Comparison of ENCODE assay signal across 35 cellular contexts in the genomic region with DNA sequence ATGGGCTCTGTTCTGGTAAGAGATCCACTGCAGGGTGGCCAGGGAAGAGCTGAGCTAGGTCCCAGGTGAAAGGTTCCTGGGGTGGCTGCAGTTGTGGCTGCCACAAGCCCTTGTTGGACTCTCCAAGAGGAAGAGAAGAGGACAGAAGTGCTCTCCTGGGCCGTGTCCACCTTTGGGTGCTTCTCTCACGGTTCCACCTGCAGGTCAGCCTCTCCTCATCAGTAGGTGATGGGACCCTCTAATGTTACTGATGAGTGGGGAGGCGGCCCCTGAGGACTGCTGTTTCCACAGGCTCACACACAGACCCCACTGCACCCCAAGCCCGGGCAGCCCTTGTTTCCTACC.
"Had no signal": no experiment of that assay in that cellular context is flagged by ENCODE, and none has a peak within 500 bp of the region (broad histone marks: within the 10 kb centered on the region; RNA-seq: fewer than 3 reads in every experiment).

No MANE protein-coding gene starts in this region.

- H3K9me3 ChIP-seq: adrenal gland, ascending aorta, breast epithelium, colonic mucosa, esophagus squamous epithelium, gastroesophageal sphincter, heart right ventricle had no signal

- H3K27me3 ChIP-seq: adrenal gland, ascending aorta, cardiac muscle cell, colonic mucosa had no signal

- H3K4me3 ChIP-seq: adrenal gland, ascending aorta, breast epithelium, cardiac muscle cell, colonic mucosa, esophagus squamous epithelium, gastroesophageal sphincter, heart right ventricle had no signal

- H3K27ac Mint-ChIP-seq: activated B cell treated with CpG ODN at 0.5 μM for 24 hours; activated CD4-positive, alpha-beta memory T cell treated with anti-CD3 and anti-CD28 coated beads for 36 hours; activated CD4-positive, alpha-beta T cell treated with anti-CD3 and anti-CD28 coated beads for 36 hours; activated CD4-positive, alpha-beta T cell treated with anti-CD3 and anti-CD28 coated beads, Interleukin-2, amount 10 ng/mL, durations not matched to agents 24 days and 14 days; activated CD8-positive, alpha-beta memory T cell treated with anti-CD3 and anti-CD28 coated beads, Interleukin-2, amount 10 ng/mL, durations not matched to agents 7 days and 5 days; activated CD8-positive, alpha-beta T cell treated with anti-CD3 and anti-CD28 coated beads, Interleukin-2, amount 10 ng/mL, durations not matched to agents 7 days and 5 days; activated naive CD4-positive, alpha-beta T cell treated with anti-CD3 and anti-CD28 coated beads for 36 hours; activated naive CD4-positive, alpha-beta T cell treated with anti-CD3 and anti-CD28 coated beads, Interleukin-2, amount 50 U/mL, for 24 hours; activated naive CD8-positive, alpha-beta T cell treated with anti-CD3 and anti-CD28 coated beads for 36 hours; activated naive CD8-positive, alpha-beta T cell treated with anti-CD3 and anti-CD28 coated beads, Interleukin-2, amount 50 U/mL, for 24 hours; activated T-helper 1 cell treated with anti-CD3 and anti-CD28 coated beads, Interleukin-12 subunit alpha, Interleukin-12 subunit beta, Interleukin-2, Interleukin-4 antibody, amounts not matched to agents 30 ng/mL and 10 ng/mL and 1 ng/mL, durations not matched to agents 14 hours and 24 hours and 36 hours; activated T-helper 2 cell treated with anti-CD3 and anti-CD28 coated beads, Interferon-gamma antibody, Interleukin-2, Interleukin-4, amounts not matched to agents 10 μg/mL and 5 μg/mL and 100 μg/mL, durations not matched to agents 14 hours and 24 hours and 36 hours; T-helper 17 cell; T-helper 2 cell treated with Interferon-gamma antibody and Interleukin-4, amounts not matched to agents 5 μg/mL and 100 μg/mL, for 36 hours had no signal

- FAIRE-seq: endometrium, endothelial cell of umbilical vein had no signal

- H3K4me1 ChIP-seq: adrenal gland, ascending aorta, breast epithelium, colonic mucosa, esophagus squamous epithelium, gastroesophageal sphincter had no signal

- H3K27me3 Mint-ChIP-seq: activated B cell treated with CpG ODN at 0.5 μM for 24 hours; activated CD4-positive, alpha-beta T cell treated with anti-CD3 and anti-CD28 coated beads, Interleukin-2, amount 10 ng/mL, durations not matched to agents 24 days and 14 days; activated naive CD8-positive, alpha-beta T cell treated with anti-CD3 and anti-CD28 coated beads for 36 hours; activated naive CD8-positive, alpha-beta T cell treated with anti-CD3 and anti-CD28 coated beads, Interleukin-2, amount 50 U/mL, for 24 hours had no signal

- H3K27ac ChIP-seq: adrenal gland, breast epithelium, cardiac muscle cell, colonic mucosa, epithelial cell of prostate, esophagus squamous epithelium, gastroesophageal sphincter, heart right ventricle, WERI-Rb-1 had no signal

- H3K36me3 ChIP-seq: adrenal gland, ascending aorta, breast epithelium, cardiac muscle cell, colonic mucosa, esophagus squamous epithelium, gastroesophageal sphincter, heart right ventricle, WERI-Rb-1 had no signal

- H3K36me3 Mint-ChIP-seq: activated CD4-positive, alpha-beta memory T cell treated with anti-CD3 and anti-CD28 coated beads for 36 hours; activated CD8-positive, alpha-beta memory T cell treated with anti-CD3 and anti-CD28 coated beads, Interleukin-2, amount 10 ng/mL, durations not matched to agents 7 days and 5 days; activated naive CD4-positive, alpha-beta T cell treated with anti-CD3 and anti-CD28 coated beads, Interleukin-2, amount 50 U/mL, for 24 hours; activated naive CD8-positive, alpha-beta T cell treated with anti-CD3 and anti-CD28 coated beads for 36 hours; brain had no signal

- H3K4me3 Mint-ChIP-seq: activated B cell treated with CpG ODN at 0.5 μM for 24 hours; activated CD4-positive, alpha-beta memory T cell treated with anti-CD3 and anti-CD28 coated beads for 36 hours; activated CD4-positive, alpha-beta T cell treated with anti-CD3 and anti-CD28 coated beads for 36 hours; activated CD4-positive, alpha-beta T cell treated with anti-CD3 and anti-CD28 coated beads, Interleukin-2, amount 10 ng/mL, durations not matched to agents 24 days and 14 days; activated CD8-positive, alpha-beta memory T cell treated with anti-CD3 and anti-CD28 coated beads, Interleukin-2, amount 10 ng/mL, durations not matched to agents 7 days and 5 days; activated CD8-positive, alpha-beta T cell treated with anti-CD3 and anti-CD28 coated beads, Interleukin-2, amount 10 ng/mL, durations not matched to agents 7 days and 5 days; activated naive CD4-positive, alpha-beta T cell treated with anti-CD3 and anti-CD28 coated beads for 36 hours; activated naive CD4-positive, alpha-beta T cell treated with anti-CD3 and anti-CD28 coated beads, Interleukin-2, amount 50 U/mL, for 24 hours; activated naive CD8-positive, alpha-beta T cell treated with anti-CD3 and anti-CD28 coated beads for 36 hours; activated naive CD8-positive, alpha-beta T cell treated with anti-CD3 and anti-CD28 coated beads, Interleukin-2, amount 50 U/mL, for 24 hours; activated T-helper 1 cell treated with anti-CD3 and anti-CD28 coated beads, Interleukin-12 subunit alpha, Interleukin-12 subunit beta, Interleukin-2, Interleukin-4 antibody, amounts not matched to agents 30 ng/mL and 10 ng/mL and 1 ng/mL, durations not matched to agents 14 hours and 24 hours and 36 hours; brain; T-helper 17 cell; T-helper 2 cell treated with Interferon-gamma antibody and Interleukin-4, amounts not matched to agents 5 μg/mL and 100 μg/mL, for 36 hours had no signal

- H3K9me3 Mint-ChIP-seq: activated B cell treated with CpG ODN at 0.5 μM for 24 hours; activated CD4-positive, alpha-beta memory T cell treated with anti-CD3 and anti-CD28 coated beads for 36 hours; activated CD4-positive, alpha-beta T cell treated with anti-CD3 and anti-CD28 coated beads, Interleukin-2, amount 10 ng/mL, durations not matched to agents 24 days and 14 days; activated naive CD4-positive, alpha-beta T cell treated with anti-CD3 and anti-CD28 coated beads for 36 hours; activated naive CD4-positive, alpha-beta T cell treated with anti-CD3 and anti-CD28 coated beads, Interleukin-2, amount 50 U/mL, for 24 hours; activated naive CD8-positive, alpha-beta T cell treated with anti-CD3 and anti-CD28 coated beads for 36 hours; activated naive CD8-positive, alpha-beta T cell treated with anti-CD3 and anti-CD28 coated beads, Interleukin-2, amount 50 U/mL, for 24 hours; activated T-helper 1 cell treated with anti-CD3 and anti-CD28 coated beads, Interleukin-12 subunit alpha, Interleukin-12 subunit beta, Interleukin-2, Interleukin-4 antibody, amounts not matched to agents 30 ng/mL and 10 ng/mL and 1 ng/mL, durations not matched to agents 14 hours and 24 hours and 36 hours; activated T-helper 2 cell treated with anti-CD3 and anti-CD28 coated beads, Interferon-gamma antibody, Interleukin-2, Interleukin-4, amounts not matched to agents 10 μg/mL and 5 μg/mL and 100 μg/mL, durations not matched to agents 14 hours and 24 hours and 36 hours; T-helper 2 cell treated with Interferon-gamma antibody and Interleukin-4, amounts not matched to agents 5 μg/mL and 100 μg/mL, for 36 hours had no signal

- H3K4me1 Mint-ChIP-seq: activated B cell treated with CpG ODN at 0.5 μM for 24 hours; activated CD4-positive, alpha-beta T cell treated with anti-CD3 and anti-CD28 coated beads for 36 hours; activated CD4-positive, alpha-beta T cell treated with anti-CD3 and anti-CD28 coated beads, Interleukin-2, amount 10 ng/mL, durations not matched to agents 24 days and 14 days; activated CD8-positive, alpha-beta memory T cell treated with anti-CD3 and anti-CD28 coated beads, Interleukin-2, amount 10 ng/mL, durations not matched to agents 7 days and 5 days; activated naive CD4-positive, alpha-beta T cell treated with anti-CD3 and anti-CD28 coated beads, Interleukin-2, amount 50 U/mL, for 24 hours; activated naive CD8-positive, alpha-beta T cell treated with anti-CD3 and anti-CD28 coated beads for 36 hours; activated naive CD8-positive, alpha-beta T cell treated with anti-CD3 and anti-CD28 coated beads, Interleukin-2, amount 50 U/mL, for 24 hours had no signal

- DNase-seq: activated B cell treated with CpG ODN at 0.5 μM for 24 hours; activated CD4-positive, alpha-beta memory T cell treated with anti-CD3 and anti-CD28 coated beads for 36 hours; activated CD4-positive, alpha-beta T cell treated with anti-CD3 and anti-CD28 coated beads for 36 hours; activated CD4-positive, alpha-beta T cell treated with anti-CD3 and anti-CD28 coated beads, Interleukin-2, amount 10 ng/mL, durations not matched to agents 24 days and 14 days; activated CD4-positive, CD25-positive, alpha-beta regulatory T cell treated with anti-CD3 and anti-CD28 coated beads, Interleukin-2, amount 50 U/mL, for 72 hours; activated CD8-positive, alpha-beta memory T cell treated with anti-CD3 and anti-CD28 coated beads, Interleukin-2, amount 10 ng/mL, durations not matched to agents 7 days and 5 days; activated CD8-positive, alpha-beta memory T cell treated with anti-CD3 and anti-CD28 coated beads, Interleukin-2, amount 50 U/mL, for 4 hours; activated CD8-positive, alpha-beta T cell treated with anti-CD3 and anti-CD28 coated beads, Interleukin-2, amount 10 ng/mL, durations not matched to agents 7 days and 5 days; activated naive CD4-positive, alpha-beta T cell treated with anti-CD3 and anti-CD28 coated beads for 36 hours; activated naive CD8-positive, alpha-beta T cell treated with anti-CD3 and anti-CD28 coated beads for 36 hours; activated naive CD8-positive, alpha-beta T cell treated with anti-CD3 and anti-CD28 coated beads, Interleukin-2, amount 50 U/mL, for 24 hours; activated T-cell treated with anti-CD3 and anti-CD28 coated beads, Interleukin-2, amount 50 U/mL, for 48 hours; amygdala; colonic mucosa; effector CD8-positive, alpha-beta T cell; esophagus squamous epithelium; foreskin melanocyte; heart right ventricle; T-helper 1 cell; T-helper 17 cell; T1000; WERI-Rb-1 had no signal

- ATAC-seq: activated CD4-positive, alpha-beta T cell treated with anti-CD3 and anti-CD28 coated beads for 36 hours; activated CD8-positive, alpha-beta memory T cell treated with anti-CD3 and anti-CD28 coated beads, Interleukin-2, amount 10 ng/mL, durations not matched to agents 7 days and 5 days; activated CD8-positive, alpha-beta T cell treated with anti-CD3 and anti-CD28 coated beads, Interleukin-2, amount 10 ng/mL, durations not matched to agents 7 days and 5 days; activated naive CD8-positive, alpha-beta T cell treated with anti-CD3 and anti-CD28 coated beads, Interleukin-2, amount 50 U/mL, for 24 hours; gastroesophageal sphincter; heart right ventricle; T-helper 17 cell had no signal
